In the genomic region with DNA sequence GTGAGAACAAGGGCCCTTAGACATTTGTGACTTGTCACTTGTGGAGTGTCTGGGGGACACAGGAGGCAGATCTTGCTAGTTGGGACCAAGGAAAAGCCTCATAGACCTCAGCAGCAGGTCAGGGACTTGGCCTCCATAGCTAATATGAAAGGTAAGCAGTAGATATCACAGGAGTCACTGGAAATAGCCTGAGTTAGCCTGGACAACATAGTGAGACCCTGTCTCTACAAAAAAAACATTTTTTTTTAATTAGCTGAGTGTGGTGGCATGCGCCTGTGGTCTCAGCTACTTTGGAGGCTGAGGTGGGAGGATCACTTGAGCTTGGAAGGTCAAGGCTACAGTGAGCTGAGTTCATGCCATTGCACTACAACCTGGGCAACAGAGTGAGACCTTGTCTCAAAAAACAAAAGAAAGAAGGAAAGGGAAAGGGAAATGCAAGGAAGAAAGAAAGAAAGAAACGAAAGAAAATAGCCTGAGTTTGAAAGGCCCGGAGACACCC, we compare ENCODE assay signal across 1 cellular context.
A peak's percentile ranks its signal among the peaks of the same experiment; 100 is the strongest.
TF ChIP-seq lines count a peak whose summit lies in the region.

No MANE protein-coding gene starts in this region.

TF ChIP-seq in K562, 482 proteins besides CTCF, POLR2A, EP300 and RAD21:
- TF ChIP-seq ZNF121 (CRISPR knock-in tag; conservative IDR thresholded peaks at IDR 0.05) (peak; percentile 79), FOXP1 (CRISPR knock-in tag; IDR thresholded peaks at IDR 0.05) (no peak), ILF3 (IDR thresholded peaks at IDR 0.05; ENCODE audit: borderline replicate concordance) (no peak), ZNF644 (tag; IDR thresholded peaks at IDR 0.05; ENCODE audit: low read depth) (no peak)
